Comparison of ENCODE assay signal across 23 cellular contexts in the genomic region with DNA sequence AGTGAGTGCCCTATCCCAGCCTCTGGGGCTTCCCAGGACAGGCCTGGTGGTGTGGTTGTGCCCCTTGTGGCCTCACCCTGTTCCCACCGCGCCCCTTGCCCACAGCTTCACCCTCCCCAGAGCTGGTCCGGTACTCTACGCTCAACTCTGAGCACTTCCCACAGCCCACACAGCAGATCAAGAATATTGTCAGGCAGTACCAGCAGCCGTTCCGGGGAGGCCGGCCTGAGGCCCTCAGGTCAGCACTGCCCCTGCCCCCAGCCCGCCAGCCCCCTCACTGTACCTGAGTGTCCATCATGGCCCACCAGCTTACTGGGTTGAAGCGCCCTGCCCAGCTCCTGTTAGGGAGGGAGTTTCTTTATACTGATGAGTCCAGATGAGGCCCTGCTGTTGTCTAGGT.
"Had no signal": no experiment of that assay in that cellular context is flagged by ENCODE, and none has a peak within 500 bp of the region (broad histone marks: within the 10 kb centered on the region; RNA-seq: fewer than 3 reads in every experiment).

No MANE protein-coding gene starts in this region.

- H3K9me3 ChIP-seq: mucosa of descending colon, neutrophil, pancreas, right lobe of liver, suprapubic skin, transverse colon, vagina had no signal

- H3K36me3 Mint-ChIP-seq: memory B cell; mesothelial cell of epicardium; naive B cell; natural killer cell treated with Interleukin-12 subunit alpha and Interleukin-12 subunit beta and Interleukin-15 and Interleukin-18, amount 100 ng/mL, for 72 hours had no signal

- H3K9me3 Mint-ChIP-seq: effector memory CD8-positive, alpha-beta T cell; memory B cell; mesothelial cell of epicardium; naive B cell; natural killer cell treated with Interleukin-12 subunit alpha and Interleukin-12 subunit beta and Interleukin-15 and Interleukin-18, amount 100 ng/mL, for 72 hours; stimulated activated naive CD8-positive, alpha-beta T cell treated with anti-CD3 and anti-CD28 coated beads, Interleukin-15, amount 100 ng/mL, for 72 hours had no signal

- H3K27me3 ChIP-seq: neutrophil, pancreas, right lobe of liver, suprapubic skin, transverse colon, vagina had no signal

- ATAC-seq: effector memory CD8-positive, alpha-beta T cell; left lobe of liver; mucosa of descending colon; natural killer cell treated with Interleukin-12 subunit alpha and Interleukin-12 subunit beta and Interleukin-15 and Interleukin-18, amount 100 ng/mL, for 72 hours; pancreas; right lobe of liver; stimulated activated naive CD8-positive, alpha-beta T cell treated with anti-CD3 and anti-CD28 coated beads, Interleukin-15, amount 100 ng/mL, for 72 hours had no signal

- H3K4me3 ChIP-seq: lung, mucosa of descending colon, pancreas, right lobe of liver, suprapubic skin, transverse colon, vagina had no signal

- DNase-seq: cortex of kidney; effector memory CD8-positive, alpha-beta T cell; head of caudate nucleus; kidney; mucosa of descending colon; naive B cell; pancreas; retina; small intestine; stimulated activated CD4-positive, alpha-beta T cell treated with anti-CD3 and anti-CD28 coated beads, Interleukin-15, amount 100 ng/mL, for 24 hours; stimulated activated CD4-positive, alpha-beta T cell treated with anti-CD3 and anti-CD28 coated beads, Interleukin-2, amount 100 ng/mL, for 48 hours; stimulated activated naive CD4-positive, alpha-beta T cell; stimulated activated naive CD8-positive, alpha-beta T cell treated with anti-CD3 and anti-CD28 coated beads, Interleukin-15, amount 100 ng/mL, for 72 hours; transverse colon had no signal

- H3K27ac ChIP-seq: neutrophil, pancreas, right lobe of liver, suprapubic skin, transverse colon, vagina had no signal

- H3K36me3 ChIP-seq: neutrophil, pancreas, right lobe of liver, suprapubic skin, transverse colon, vagina had no signal

- H3K27ac Mint-ChIP-seq: effector memory CD8-positive, alpha-beta T cell; memory B cell; mesothelial cell of epicardium; naive B cell; natural killer cell treated with Interleukin-12 subunit alpha and Interleukin-12 subunit beta and Interleukin-15 and Interleukin-18, amount 100 ng/mL, for 72 hours; stimulated activated naive CD8-positive, alpha-beta T cell treated with anti-CD3 and anti-CD28 coated beads, Interleukin-15, amount 100 ng/mL, for 72 hours had no signal

- H3K27me3 Mint-ChIP-seq: effector memory CD8-positive, alpha-beta T cell; memory B cell; natural killer cell treated with Interleukin-12 subunit alpha and Interleukin-12 subunit beta and Interleukin-15 and Interleukin-18, amount 100 ng/mL, for 72 hours; stimulated activated naive CD8-positive, alpha-beta T cell treated with anti-CD3 and anti-CD28 coated beads, Interleukin-15, amount 100 ng/mL, for 72 hours had no signal

- H3K4me3 Mint-ChIP-seq: effector memory CD8-positive, alpha-beta T cell; memory B cell; mesothelial cell of epicardium; natural killer cell treated with Interleukin-12 subunit alpha and Interleukin-12 subunit beta and Interleukin-15 and Interleukin-18, amount 100 ng/mL, for 72 hours; stimulated activated naive CD8-positive, alpha-beta T cell treated with anti-CD3 and anti-CD28 coated beads, Interleukin-15, amount 100 ng/mL, for 72 hours had no signal
